ENCODE assay signal across 1 cellular context in the genomic region with DNA sequence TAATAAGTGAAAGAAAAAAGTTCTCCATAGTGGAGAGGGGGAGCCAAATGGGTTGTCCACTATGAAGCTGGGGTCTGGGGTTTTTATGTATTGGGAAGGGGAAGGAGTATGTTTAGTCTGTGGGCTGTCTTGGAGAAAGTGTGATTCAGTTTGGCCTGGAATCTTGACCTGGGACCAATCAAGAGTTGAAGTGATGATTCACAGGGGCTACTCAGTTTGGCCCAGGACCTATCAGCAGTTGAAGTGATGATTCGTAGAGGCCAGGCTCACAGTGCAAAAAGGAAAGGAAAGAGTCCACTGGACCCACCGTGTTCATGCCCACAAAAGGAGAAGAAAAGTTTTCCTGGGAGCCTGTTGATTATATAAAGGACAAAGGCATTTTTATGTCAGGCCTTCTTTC.
TF ChIP-seq lines count a peak whose summit lies in the region.

No MANE protein-coding gene starts in this region.

TF ChIP-seq in IMR-90, 13 proteins besides CTCF, POLR2A, EP300 and RAD21:
- TF ChIP-seq SMC3 (IDR thresholded peaks at IDR 0.05; ENCODE audit: low read depth, low read length) (no peak), FOS (IDR thresholded peaks at IDR 0.05; ENCODE audit: low read depth, low read length) (no peak), MXI1 (IDR thresholded peaks at IDR 0.05; ENCODE audit: borderline replicate concordance, low read depth, low read length) (no peak), CHD1 (IDR thresholded peaks at IDR 0.05; ENCODE audit: low read depth, low read length) (no peak), CEBPB (IDR thresholded peaks at IDR 0.05; ENCODE audit: low read depth, low read length) (no peak), NFE2L2 (IDR thresholded peaks at IDR 0.05; ENCODE audit: low read depth, low read length) (no peak), MAZ (IDR thresholded peaks at IDR 0.05; ENCODE audit: borderline replicate concordance, low read depth, low read length) (no peak), MAFK (IDR thresholded peaks at IDR 0.05; ENCODE audit: low read depth, low read length) (no peak), RCOR1 (IDR thresholded peaks at IDR 0.05; ENCODE audit: insufficient replicate concordance, low read length) (no peak), RFX5 (IDR thresholded peaks at IDR 0.05; ENCODE audit: low read depth, low read length) (no peak), BHLHE40 (IDR thresholded peaks at IDR 0.05; ENCODE audit: low read depth, low read length) (no peak)
- TF ChIP-seq, protein P1, sequence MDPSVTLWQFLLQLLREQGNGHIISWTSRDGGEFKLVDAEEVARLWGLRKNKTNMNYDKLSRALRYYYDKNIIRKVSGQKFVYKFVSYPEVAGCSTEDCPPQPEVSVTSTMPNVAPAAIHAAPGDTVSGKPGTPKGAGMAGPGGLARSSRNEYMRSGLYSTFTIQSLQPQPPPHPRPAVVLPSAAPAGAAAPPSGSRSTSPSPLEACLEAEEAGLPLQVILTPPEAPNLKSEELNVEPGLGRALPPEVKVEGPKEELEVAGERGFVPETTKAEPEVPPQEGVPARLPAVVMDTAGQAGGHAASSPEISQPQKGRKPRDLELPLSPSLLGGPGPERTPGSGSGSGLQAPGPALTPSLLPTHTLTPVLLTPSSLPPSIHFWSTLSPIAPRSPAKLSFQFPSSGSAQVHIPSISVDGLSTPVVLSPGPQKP (IDR thresholded peaks at IDR 0.05; ENCODE audit: borderline replicate concordance, low read depth, low read length): no peak
- TF ChIP-seq, protein P2, sequence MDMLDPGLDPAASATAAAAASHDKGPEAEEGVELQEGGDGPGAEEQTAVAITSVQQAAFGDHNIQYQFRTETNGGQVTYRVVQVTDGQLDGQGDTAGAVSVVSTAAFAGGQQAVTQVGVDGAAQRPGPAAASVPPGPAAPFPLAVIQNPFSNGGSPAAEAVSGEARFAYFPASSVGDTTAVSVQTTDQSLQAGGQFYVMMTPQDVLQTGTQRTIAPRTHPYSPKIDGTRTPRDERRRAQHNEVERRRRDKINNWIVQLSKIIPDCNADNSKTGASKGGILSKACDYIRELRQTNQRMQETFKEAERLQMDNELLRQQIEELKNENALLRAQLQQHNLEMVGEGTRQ (IDR thresholded peaks at IDR 0.05; ENCODE audit: low read depth, low read length): no peak
